In the genomic region with DNA sequence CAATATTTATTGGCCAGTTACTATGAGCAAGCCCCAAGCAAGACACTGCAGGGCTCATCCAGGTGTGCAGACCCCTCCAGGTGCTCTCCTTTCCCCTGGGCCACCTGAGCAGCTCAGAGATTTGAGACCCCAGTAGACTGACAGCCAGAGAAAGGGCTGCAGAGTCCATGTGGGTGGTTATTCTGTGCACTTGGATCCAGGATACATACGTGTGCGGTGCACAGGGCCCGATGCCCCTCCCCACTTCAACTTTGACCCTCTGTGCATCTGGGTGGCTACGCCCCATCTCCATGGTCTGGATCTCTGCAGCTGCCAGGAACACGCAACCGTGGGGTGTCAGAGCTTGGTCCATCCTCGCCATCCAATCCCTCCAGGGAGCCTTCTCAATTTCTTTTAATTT, we compare ENCODE assay signal across 22 cellular contexts.
DNase-seq lines count a peak whose midpoint lies in the region; TF ChIP-seq lines count a peak whose summit lies in the region.
"Had no signal": no experiment of that assay in that cellular context is flagged by ENCODE, and none has a peak within 500 bp of the region (broad histone marks: within the 10 kb centered on the region; RNA-seq: fewer than 3 reads in every experiment).

No MANE protein-coding gene starts in this region.

- no peak overlapping the region for H3K4me3 ChIP-seq in BLaER1
- peak overlapping the region in 3 of 10 experiments; percentile 86 to 89 (median 86); a peak in 4 of 20 replicates for H3K4me3 ChIP-seq in BLaER1 treated with 17β-estradiol and CSF1 and Interleukin-3, amounts not matched to agents 10 nM and 100 nM
- H3K4me3 ChIP-seq in osteoblast (ENCODE audit: insufficient read depth, low read length): no peak overlapping the region
- H3K4me3 ChIP-seq in SJCRH30: no peak overlapping the region
- H3K4me3 ChIP-seq: K562, PC-9 had no signal

- H3K4me1 ChIP-seq in BLaER1: peaks cover 87% of the 10 kb centered on the region
- peaks cover 74 to 90% (median 81%) of the 10 kb centered on the region in 10 experiments for H3K4me1 ChIP-seq in BLaER1 treated with 17β-estradiol and CSF1 and Interleukin-3, amounts not matched to agents 10 nM and 100 nM
- peaks cover 5% of the 10 kb centered on the region for H3K4me1 ChIP-seq in osteoblast (ENCODE audit: insufficient read depth, low read length)
- no peaks in the 10 kb centered on the region for H3K4me1 ChIP-seq in SJCRH30

- no peak for TF ChIP-seq CTCF in osteoblast (IDR thresholded peaks at IDR 0.05; ENCODE audit: extremely low read depth, low read depth, low read length)

- intact Hi-C loops in dendritic cell treated with granulocyte-macrophage colony-stimulating factor and Interleukin-4, amounts not matched to agents 40 ng/mL and 50 ng/mL, for 4 days (cut with micrococcal nuclease): no loop called here

- POLR2A ChIA-PET in activated CD4-positive, alpha-beta T cell treated with anti-CD3 and anti-CD28 coated beads, Interleukin-2, amount 10 ng/mL, durations not matched to agents 7 days and 5 days (lab: Charles Lee): no interaction called here

- H3K4me3 Mint-ChIP-seq in dendritic cell treated with granulocyte-macrophage colony-stimulating factor and Interleukin-4, amounts not matched to agents 40 ng/mL and 50 ng/mL, for 4 days: peak overlapping the region; percentile 90
- H3K4me3 Mint-ChIP-seq in activated CD4-positive, alpha-beta T cell treated with anti-CD3 and anti-CD28 coated beads, Interleukin-2, amount 10 ng/mL, durations not matched to agents 7 days and 5 days: no peak overlapping the region
- H3K4me3 Mint-ChIP-seq: B cell had no signal

- no peaks in the 10 kb centered on the region for H3K27me3 Mint-ChIP-seq in dendritic cell treated with granulocyte-macrophage colony-stimulating factor and Interleukin-4, amounts not matched to agents 40 ng/mL and 50 ng/mL, for 4 days
- H3K27me3 Mint-ChIP-seq in activated CD4-positive, alpha-beta T cell treated with anti-CD3 and anti-CD28 coated beads, Interleukin-2, amount 10 ng/mL, durations not matched to agents 7 days and 5 days: no peaks in the 10 kb centered on the region
- H3K27me3 Mint-ChIP-seq: B cell; CD4-positive, CD25-positive, alpha-beta regulatory T cell had no signal

- H3K9me3 Mint-ChIP-seq in dendritic cell treated with granulocyte-macrophage colony-stimulating factor and Interleukin-4, amounts not matched to agents 40 ng/mL and 50 ng/mL, for 4 days: no peaks in the 10 kb centered on the region
- no peaks in the 10 kb centered on the region for H3K9me3 Mint-ChIP-seq in activated CD4-positive, alpha-beta T cell treated with anti-CD3 and anti-CD28 coated beads, Interleukin-2, amount 10 ng/mL, durations not matched to agents 7 days and 5 days
- H3K9me3 Mint-ChIP-seq: CD4-positive, CD25-positive, alpha-beta regulatory T cell had no signal

- H3K4me2 ChIP-seq in BLaER1 (0 out of 2 replicates have a peak overlapping the region, but pooled peaks have one; percentile 93), osteoblast (ENCODE audit: insufficient read depth, low read length) (no peak overlapping the region)
- H3K4me2 ChIP-seq in BLaER1 treated with 17β-estradiol and CSF1 and Interleukin-3, amounts not matched to agents 10 nM and 100 nM: peak overlapping the region in 10 of 11 experiments; percentile 13 to 100 (median 98); a peak in 17 of 22 replicates
- H3K4me2 ChIP-seq: PC-9 had no signal

- H2AFZ ChIP-seq in osteoblast (ENCODE audit: low read length): no peak overlapping the region
- H2AFZ ChIP-seq: PC-9 had no signal

- H3K36me3 ChIP-seq in BLaER1: peaks cover 90% of the 10 kb centered on the region
- peaks cover 90 to 100% (median 98%) of the 10 kb centered on the region in 11 experiments for H3K36me3 ChIP-seq in BLaER1 treated with 17β-estradiol and CSF1 and Interleukin-3, amounts not matched to agents 10 nM and 100 nM
- peaks cover 6% of the 10 kb centered on the region for H3K36me3 ChIP-seq in osteoblast (ENCODE audit: insufficient read depth, low read length)
- H3K36me3 ChIP-seq in SJCRH30: no peaks in the 10 kb centered on the region

- DNase-seq in osteoblast (ENCODE audit: insufficient read length, low spot score, missing footprints) (peak; percentile 8), AG08396 (ENCODE audit: low spot score) (no peak), SJCRH30 (no peak), mesenteric fat pad (ENCODE audit: low spot score) (no peak)
- DNase-seq in activated CD4-positive, alpha-beta T cell treated with anti-CD3 and anti-CD28 coated beads, Interleukin-2, amount 10 ng/mL, durations not matched to agents 7 days and 5 days: no peak
- DNase-seq: CD4-positive, CD25-positive, alpha-beta regulatory T cell; DMS153; DND-41; Kasumi-1; NCI-H1105 treated with DMSO at 0.1 percent for 48 hours; NCI-H146; NCI-H1930; NCI-H2107; NCI-H446 treated with DMSO at 0.1 percent for 48 hours; NCI-H526; PC-9; SHP77 had no signal

- H3K4me1 Mint-ChIP-seq in dendritic cell treated with granulocyte-macrophage colony-stimulating factor and Interleukin-4, amounts not matched to agents 40 ng/mL and 50 ng/mL, for 4 days (ENCODE audit: low read depth): peaks cover 80% of the 10 kb centered on the region
- H3K4me1 Mint-ChIP-seq in activated CD4-positive, alpha-beta T cell treated with anti-CD3 and anti-CD28 coated beads, Interleukin-2, amount 10 ng/mL, durations not matched to agents 7 days and 5 days: peaks cover 38% of the 10 kb centered on the region

- H3K27ac Mint-ChIP-seq in dendritic cell treated with granulocyte-macrophage colony-stimulating factor and Interleukin-4, amounts not matched to agents 40 ng/mL and 50 ng/mL, for 4 days: peak overlapping the region; percentile 86
- no peak overlapping the region for H3K27ac Mint-ChIP-seq in activated CD4-positive, alpha-beta T cell treated with anti-CD3 and anti-CD28 coated beads, Interleukin-2, amount 10 ng/mL, durations not matched to agents 7 days and 5 days
- H3K27ac Mint-ChIP-seq: B cell had no signal

- H3K27ac ChIP-seq in BLaER1 (no peak overlapping the region; the same call in 1 of the 2 replicates), osteoblast (ENCODE audit: low read depth, low read length) (no peak overlapping the region), SJCRH30 (no peak overlapping the region)
- H3K27ac ChIP-seq in BLaER1 treated with 17β-estradiol and CSF1 and Interleukin-3, amounts not matched to agents 10 nM and 100 nM: peak overlapping the region in 10 of 11 experiments; percentile 8 to 99 (median 90); a peak in 19 of 22 replicates
- H3K27ac ChIP-seq: PC-9 had no signal

- no peaks in the 10 kb centered on the region for H3K9me3 ChIP-seq in BLaER1
- H3K9me3 ChIP-seq in BLaER1 treated with 17β-estradiol and CSF1 and Interleukin-3, amounts not matched to agents 10 nM and 100 nM (replicated peaks in 1 of 11): no peaks in the 10 kb centered on the region
- H3K9me3 ChIP-seq in osteoblast (ENCODE audit: low read depth, low read length): no peaks in the 10 kb centered on the region
- no peaks in the 10 kb centered on the region for H3K9me3 ChIP-seq in SJCRH30 (replicated peaks)

- H3K36me3 Mint-ChIP-seq in dendritic cell treated with granulocyte-macrophage colony-stimulating factor and Interleukin-4, amounts not matched to agents 40 ng/mL and 50 ng/mL, for 4 days (ENCODE audit: low read depth): peaks cover 100% of the 10 kb centered on the region
- H3K36me3 Mint-ChIP-seq in activated CD4-positive, alpha-beta T cell treated with anti-CD3 and anti-CD28 coated beads, Interleukin-2, amount 10 ng/mL, durations not matched to agents 7 days and 5 days (ENCODE audit: low read depth): peaks cover 62% of the 10 kb centered on the region

- H3K27me3 ChIP-seq in BLaER1 (no peaks in the 10 kb centered on the region), osteoblast (ENCODE audit: insufficient read depth, low read length) (no peaks in the 10 kb centered on the region), SJCRH30 (no peaks in the 10 kb centered on the region)
- H3K27me3 ChIP-seq in BLaER1 treated with 17β-estradiol and CSF1 and Interleukin-3, amounts not matched to agents 10 nM and 100 nM: no peaks in the 10 kb centered on the region

- CTCF ChIA-PET in activated CD4-positive, alpha-beta T cell treated with anti-CD3 and anti-CD28 coated beads, Interleukin-2, amount 10 ng/mL, durations not matched to agents 7 days and 5 days (lab: Charles Lee): interaction anchor here (0.8 to 3.5 kb wide), 2 partner anchors 9 to 10 kb away, joined by 3 to 24 read pairs; no protein-coding TSS in a partner anchor

- no peaks in the 10 kb centered on the region for H3K79me2 ChIP-seq in osteoblast (ENCODE audit: insufficient read depth, low read length)

- no peak overlapping the region for H3K9ac ChIP-seq in BLaER1
- H3K9ac ChIP-seq in BLaER1 treated with 17β-estradiol and CSF1 and Interleukin-3, amounts not matched to agents 10 nM and 100 nM: peak overlapping the region in 6 of 11 experiments; percentile 32 to 95 (median 90); a peak in 10 of 22 replicates

- peaks cover 82% of the 10 kb centered on the region for H4K20me1 ChIP-seq in BLaER1
- peaks cover 47 to 93% (median 82%) of the 10 kb centered on the region in 11 experiments for H4K20me1 ChIP-seq in BLaER1 treated with 17β-estradiol and CSF1 and Interleukin-3, amounts not matched to agents 10 nM and 100 nM
- no peaks in the 10 kb centered on the region for H4K20me1 ChIP-seq in osteoblast (ENCODE audit: insufficient read depth, low read length)

Comparison
In these comparisons a context has a peak if more than half of its experiments do, and no peak if none do; other contexts are left out.
1. H3K27ac ChIP-seq: peak in BLaER1 treated with 17β-estradiol and CSF1 and Interleukin-3, amounts not matched to agents 10 nM and 100 nM (10 of 11); none in BLaER1 (single experiment), osteoblast (single experiment) and SJCRH30 (single experiment).